Comparison of ENCODE assay signal across 8 cellular contexts in genomic region chr12:51531982-51532497, GRCh38. TPM values are rescaled to one million over a fixed set of nuclear protein-coding genes. Genes with fewer than 3 reads are reported as not detected.
A peak's percentile ranks its signal among the peaks of the same experiment; 100 is the strongest.
DNase-seq lines count a peak whose midpoint lies in the region; FAIRE-seq and TF ChIP-seq lines count a peak whose summit lies in the region.

No MANE protein-coding gene starts in this region.

- H3K36me3 ChIP-seq in neutrophil, result no peaks in the 10 kb centered on the region

- H3K27me3 ChIP-seq in neutrophil, result peaks cover 30% of the 10 kb centered on the region

- no peaks in the 10 kb centered on the region for H3K9me3 ChIP-seq in neutrophil

- peak; percentile 34 for DNase-seq in AG09309 (ENCODE audit: low read depth)
- peak; percentile 77 for DNase-seq in GM19238 (ENCODE audit: insufficient read length, low spot score)
- DNase-seq in LNCaP clone FGC (ENCODE audit: low read depth), result peak; percentile 30
- peak; percentile 51 for DNase-seq in RCC 7860 (ENCODE audit: low spot score)
- peak; percentile 48 for DNase-seq in activated T-helper 1 cell treated with Interleukin-2 at 50 U/mL for 16 hours (ENCODE audit: low read depth)
- DNase-seq in fibroblast of villous mesenchyme (ENCODE audit: low read depth), result peak; percentile 67
- peak in 45 of 49 donors; percentile 3 to 78 (median 55) for DNase-seq in substantia nigra (lab: John Stamatoyannopoulos, UW)

- H3K27ac ChIP-seq in neutrophil (no peak overlapping the region), substantia nigra (ENCODE audit: low read depth, low read length, poor library complexity, severe bottlenecking) (no peak overlapping the region)

- FAIRE-seq in RCC 7860 (lab: Jason Lieb, UNC), result no peak

- TF ChIP-seq CTCF in AG09309 (IDR thresholded peaks at IDR 0.05; ENCODE audit: control insufficient read depth, insufficient read depth, low read depth, low read length, missing control alignments), result peak; percentile 95
- peak; percentile 95 for TF ChIP-seq CTCF in LNCaP clone FGC (IDR thresholded peaks at IDR 0.05; ENCODE audit: control insufficient read depth, extremely low read depth, insufficient read depth)
- TF ChIP-seq CTCF in fibroblast of villous mesenchyme (IDR thresholded peaks at IDR 0.05; ENCODE audit: insufficient read depth, low read depth, low read length), result peak; percentile 88
- peak; percentile 47 for TF ChIP-seq CTCF in neutrophil (IDR thresholded peaks at IDR 0.05)

- no peaks in the 10 kb centered on the region for H3K4me1 ChIP-seq in neutrophil (ENCODE audit: control insufficient read depth in 1 of 2, insufficient read depth in 1 of 2, low read depth in 1 of 2, low read length in 1 of 2)

- H3K4me3 ChIP-seq in AG09309 (ENCODE audit: control insufficient read depth, low read depth, low read length) (no peak overlapping the region), LNCaP clone FGC (ENCODE audit: low read depth, low read length) (no peak overlapping the region), fibroblast of villous mesenchyme (ENCODE audit: low read depth, low read length) (no peak overlapping the region), neutrophil (ENCODE audit: low read depth in 1 of 2, low read length in 1 of 2) (no peak overlapping the region)

RNA-seq across cellular contexts. Expression of gene SCN8A, which starts 59.0 kb away (rescaled TPM):
- 23.5 and 33.7 TPM in 2 replicates for total RNA-seq in fibroblast of villous mesenchyme
